Comparison of ENCODE assay signal across 22 cellular contexts in genomic region chr13:28761586-28761985, GRCh38. TPM values are rescaled to one million over a fixed set of nuclear protein-coding genes. Genes with fewer than 3 reads are reported as not detected.
"Had no signal": no experiment of that assay in that cellular context is flagged by ENCODE, and none has a peak within 500 bp of the region (broad histone marks: within the 10 kb centered on the region; RNA-seq: fewer than 3 reads in every experiment).

No MANE protein-coding gene starts in this region.

- H3K36me3 Mint-ChIP-seq: brain; stimulated activated memory B cell treated with anti-CD40 and anti-IgM and Interleukin-4, amounts not matched to agents 10 μg/mL and 1 μg/mL and 100 μg/mL, for 72 hours had no signal

- H3K4me1 ChIP-seq: left lung, sigmoid colon, thyroid gland, uterus had no signal

- H3K9me3 ChIP-seq: ovary, thyroid gland had no signal

- H3K27ac Mint-ChIP-seq: activated B cell treated with CpG ODN at 0.5 μM for 24 hours; activated CD4-positive, alpha-beta T cell treated with anti-CD3 and anti-CD28 coated beads, Interleukin-2, amount 10 ng/mL, durations not matched to agents 24 days and 14 days; activated naive CD4-positive, alpha-beta T cell treated with anti-CD3 and anti-CD28 coated beads, Interleukin-2, amount 50 U/mL, for 72 hours; activated T-cell treated with anti-CD3 and anti-CD28 coated beads, Interleukin-2, amount 50 U/mL, for 72 hours; brain; dendritic cell treated with granulocyte-macrophage colony-stimulating factor and Interleukin-4, amounts not matched to agents 40 ng/mL and 50 ng/mL, for 4 days; naive thymus-derived CD4-positive, alpha-beta T cell; stimulated activated memory B cell treated with anti-CD40 and anti-IgM and Interleukin-4, amounts not matched to agents 10 μg/mL and 1 μg/mL and 100 μg/mL, for 72 hours; T-helper 2 cell treated with Interferon-gamma antibody and Interleukin-4, amounts not matched to agents 5 μg/mL and 100 μg/mL, for 36 hours had no signal

- ATAC-seq: activated naive CD4-positive, alpha-beta T cell treated with anti-CD3 and anti-CD28 coated beads, Interleukin-2, amount 50 U/mL, for 72 hours; activated T-cell treated with anti-CD3 and anti-CD28 coated beads, Interleukin-2, amount 50 U/mL, for 72 hours; left lung; mucosa of descending colon; naive thymus-derived CD4-positive, alpha-beta T cell; stimulated activated memory B cell treated with anti-CD40 and anti-IgM and Interleukin-4, amounts not matched to agents 10 μg/mL and 1 μg/mL and 100 μg/mL, for 72 hours had no signal

- H3K36me3 ChIP-seq: left lung, ovary, sigmoid colon, thyroid gland, uterus had no signal

- DNase-seq: activated B cell treated with CpG ODN at 0.5 μM for 24 hours; activated CD4-positive, alpha-beta T cell treated with anti-CD3 and anti-CD28 coated beads, Interleukin-2, amount 10 ng/mL, durations not matched to agents 24 days and 14 days; activated CD8-positive, alpha-beta memory T cell treated with anti-CD3 and anti-CD28 coated beads, Interleukin-2, amount 50 U/mL, for 48 hours; activated gamma-delta T cell; activated T-cell treated with anti-CD3 and anti-CD28 coated beads, Interleukin-2, amount 50 U/mL, for 72 hours; amniotic stem cell; effector memory CD4-positive, alpha-beta T cell; left lung; mucosa of descending colon; naive thymus-derived CD4-positive, alpha-beta T cell; ovary; sigmoid colon; stimulated activated CD4-positive, alpha-beta T cell treated with anti-CD3 and anti-CD28 coated beads, Interleukin-1b, Interleukin-23, amount 100 ng/mL, for 48 hours; thyroid gland; uterus had no signal

- H3K27ac ChIP-seq: hepatocyte, left lung, ovary, sigmoid colon, thyroid gland, uterus had no signal

- H3K4me3 Mint-ChIP-seq: activated B cell treated with CpG ODN at 0.5 μM for 24 hours; activated CD4-positive, alpha-beta T cell treated with anti-CD3 and anti-CD28 coated beads, Interleukin-2, amount 10 ng/mL, durations not matched to agents 24 days and 14 days; activated T-cell treated with anti-CD3 and anti-CD28 coated beads, Interleukin-2, amount 50 U/mL, for 72 hours; brain; dendritic cell treated with granulocyte-macrophage colony-stimulating factor and Interleukin-4, amounts not matched to agents 40 ng/mL and 50 ng/mL, for 4 days; naive thymus-derived CD4-positive, alpha-beta T cell; stimulated activated memory B cell treated with anti-CD40 and anti-IgM and Interleukin-4, amounts not matched to agents 10 μg/mL and 1 μg/mL and 100 μg/mL, for 72 hours; T-helper 2 cell treated with Interferon-gamma antibody and Interleukin-4, amounts not matched to agents 5 μg/mL and 100 μg/mL, for 36 hours had no signal

- H3K4me1 Mint-ChIP-seq: activated B cell treated with CpG ODN at 0.5 μM for 24 hours; activated CD4-positive, alpha-beta T cell treated with anti-CD3 and anti-CD28 coated beads, Interleukin-2, amount 10 ng/mL, durations not matched to agents 24 days and 14 days; brain; stimulated activated memory B cell treated with anti-CD40 and anti-IgM and Interleukin-4, amounts not matched to agents 10 μg/mL and 1 μg/mL and 100 μg/mL, for 72 hours had no signal

- H3K27me3 ChIP-seq: hepatocyte, left lung, ovary, sigmoid colon, thyroid gland had no signal

- H3K4me3 ChIP-seq: hepatocyte, left lung, mucosa of descending colon, ovary, sigmoid colon, thyroid gland, uterus had no signal

RNA-seq across cellular contexts. Expression of gene MTUS2, which starts 58.6 kb away (rescaled TPM):
- total RNA-seq: activated B cell treated with CpG ODN at 0.5 μM for 24 hours; activated CD4-positive, alpha-beta T cell treated with anti-CD3 and anti-CD28 coated beads, Interleukin-2, amount 10 ng/mL, durations not matched to agents 24 days and 14 days; activated naive CD4-positive, alpha-beta T cell treated with anti-CD3 and anti-CD28 coated beads, Interleukin-2, amount 50 U/mL, for 72 hours; fibroblast of lung had no signal
- polyA plus RNA-seq: naive thymus-derived CD4-positive, alpha-beta T cell had no signal
